In genomic region chr2:53786371-53787254, GRCh38 we compare ENCODE assay signal across 8 cellular contexts. TPM values are rescaled to one million over a fixed set of nuclear protein-coding genes. Genes with fewer than 3 reads are reported as not detected.
DNase-seq lines count a peak whose midpoint lies in the region; ATAC-seq and TF ChIP-seq lines count a peak whose summit lies in the region.

TSS of gene ASB3 (minus strand) at chr2:53786953. CDS start at chr2:53765572, 21,381 bp downstream.
TSS of gene ERLEC1 (plus strand) at chr2:53787044. CDS start at chr2:53787211, 167 bp downstream.

- H2AK5ac ChIP-seq in IMR-90 (ENCODE audit: low read depth, low read length): peak within 1 kb of the TSS; percentile 92

- H3K9me1 ChIP-seq in IMR-90 (ENCODE audit: insufficient read depth, low read length): peaks cover 6% of the 10 kb centered on the region

- TF ChIP-seq POLR2A in IMR-90 (IDR thresholded peaks at IDR 0.05; ENCODE audit: low read depth, low read length): peak; percentile 92

- H3K23ac ChIP-seq in IMR-90 (ENCODE audit: low read depth, low read length): peak within 1 kb of the TSS; percentile 80

- peak within 1 kb of the TSS; percentile 94 for H3K9ac ChIP-seq in IMR-90 (ENCODE audit: low read depth, low read length)
- peak within 1 kb of the TSS; percentile 83 for H3K9ac ChIP-seq in PC-3 (ENCODE audit: low read length)

- H3K4me3 ChIP-seq in IMR-90 (ENCODE audit: insufficient read depth, low read depth, low read length): peak within 1 kb of the TSS; percentile 93
- H3K4me3 ChIP-seq in PC-3 (ENCODE audit: low read length): peak within 1 kb of the TSS; percentile 96
- H3K4me3 ChIP-seq in epithelial cell of proximal tubule (ENCODE audit: low read depth, low read length): peak within 1 kb of the TSS; percentile 78

- H3K4me1 ChIP-seq in IMR-90 (ENCODE audit: control insufficient read depth, insufficient read depth, low read length) (peaks cover 8% of the 10 kb centered on the region), PC-3 (ENCODE audit: insufficient read depth, low read length) (peaks cover 15% of the 10 kb centered on the region)

- H4K8ac ChIP-seq in IMR-90 (ENCODE audit: low read depth in 2 of 2, low read length in 2 of 2): peak within 1 kb of the TSS; percentile 94 to 95

- no peaks in the 10 kb centered on the region for H3K9me3 ChIP-seq in IMR-90 (ENCODE audit: control insufficient read depth, insufficient read depth, low read length)
- H3K9me3 ChIP-seq in PC-3 (ENCODE audit: low read length): no peaks in the 10 kb centered on the region

- H3K14ac ChIP-seq in IMR-90 (replicated peaks; ENCODE audit: low read depth, low read length): peak within 1 kb of the TSS; percentile 89

- BruUV-seq in IMR-90 (replicated peaks; lab: Mats Ljungman, UMichigan) (TSS peak; percentile 63), PC-3 (replicated peaks; lab: Mats Ljungman, UMichigan) (TSS peak; percentile 65)

- ATAC-seq in GM21529 (IDR thresholded peaks at IDR 0.05; ENCODE audit: unreplicated experiment): peak; percentile 95
- peak; percentile 84 for ATAC-seq in IMR-90 (ENCODE audit: low read depth)
- ATAC-seq in PC-3: peak; percentile 87

- dilution Hi-C loops in IMR-90 (cut with HindIII; ENCODE audit: low sequenced_read_pairs, unreplicated experiment): no loop called here

- peak within 1 kb of the TSS; percentile 71 for H4K91ac ChIP-seq in IMR-90 (ENCODE audit: insufficient read depth, low read depth, low read length)

- TF ChIP-seq RAD21 in IMR-90 (IDR thresholded peaks at IDR 0.05; ENCODE audit: low read length): no peak

- peak within 1 kb of the TSS; percentile 94 for H3K4me2 ChIP-seq in IMR-90 (ENCODE audit: low read depth, low read length)
- peak within 1 kb of the TSS; percentile 88 for H3K4me2 ChIP-seq in PC-3 (ENCODE audit: low read length)

- POLR2A ChIA-PET in IMR-90 (lab: Charles Lee; ENCODE audit: unreplicated experiment) (no interaction called here), PC-3 (lab: Charles Lee; ENCODE audit: unreplicated experiment) (interaction anchor here (0.5 to 0.6 kb wide), 4 partner anchors 13 to 504 kb away, joined by 3 to 8 read pairs (median 5); no protein-coding TSS in a partner anchor)

- H2AK9ac ChIP-seq in IMR-90 (replicated peaks; ENCODE audit: low read depth, low read length, poor library complexity): peak within 1 kb of the TSS; percentile 91

- peak within 1 kb of the TSS; percentile 87 for H3K56ac ChIP-seq in IMR-90 (ENCODE audit: extremely low read depth, insufficient read depth, low read length)

- H3K9me2 ChIP-seq in PC-3 (replicated peaks; ENCODE audit: low read length): no peaks in the 10 kb centered on the region

- H4K20me1 ChIP-seq in IMR-90 (ENCODE audit: insufficient read depth, low read length) (peaks cover 19% of the 10 kb centered on the region; the same call in 1 of the 2 replicates), PC-3 (ENCODE audit: low read length) (0 out of 2 replicates have a peak, but pooled peaks cover 3% of the 10 kb centered on the region)

- H3K79me1 ChIP-seq in IMR-90 (ENCODE audit: low read depth in 1 of 2, low read length in 2 of 2): peaks cover 29 to 63% of the 10 kb centered on the region in 2 experiments

- peak within 1 kb of the TSS; percentile 62 for H2BK120ac ChIP-seq in IMR-90 (ENCODE audit: low read depth, low read length)

- peak within 1 kb of the TSS; percentile 55 for H3K18ac ChIP-seq in IMR-90 (ENCODE audit: low read depth, low read length)

- H2BK5ac ChIP-seq in IMR-90 (ENCODE audit: low read depth, low read length, poor library complexity, severe bottlenecking): peak within 1 kb of the TSS; percentile 84

- peak within 1 kb of the TSS; percentile 95 for H3K27ac ChIP-seq in IMR-90 (ENCODE audit: insufficient read depth, low read length)
- peak within 1 kb of the TSS; percentile 52 for H3K27ac ChIP-seq in PC-3 (ENCODE audit: low read length)

- WGBS in IMR-90 (ENCODE audit: extremely low coverage in 2 of 2, insufficient read length in 1 of 2), 2 experiments: 0% methylated on average over 22 of the region's 76 CpGs; no CpG with 5 or more reads in 1 of the 2 experiments

- peaks cover 94% of the 10 kb centered on the region for H3K79me2 ChIP-seq in PC-3 (ENCODE audit: low read length)

- no peaks in the 10 kb centered on the region for H3F3A ChIP-seq in PC-3 (ENCODE audit: low read length, unreplicated experiment)

- H2BK20ac ChIP-seq in IMR-90 (ENCODE audit: low read depth, low read length): 0 out of 2 replicates have a peak within 1 kb of the TSS, but pooled peaks have one; percentile 0

- no peaks in the 10 kb centered on the region for H3K27me3 ChIP-seq in IMR-90 (ENCODE audit: control insufficient read depth, insufficient read depth, low read length)
- H3K27me3 ChIP-seq in PC-3 (ENCODE audit: low read length): no peaks in the 10 kb centered on the region

- H3K4ac ChIP-seq in IMR-90 (ENCODE audit: low read depth, low read length): peak within 1 kb of the TSS; percentile 85

- H3K36me3 ChIP-seq in IMR-90 (ENCODE audit: control insufficient read depth, insufficient read depth, low read length) (0 out of 2 replicates have a peak, but pooled peaks cover 1% of the 10 kb centered on the region), PC-3 (ENCODE audit: low read depth, low read length) (no peaks in the 10 kb centered on the region; the same call in 1 of the 2 replicates)

- intact Hi-C loops in IMR-90 (cut with micrococcal nuclease): no loop called here
- intact Hi-C loops in PC-3 (cut with micrococcal nuclease): no loop called here

- DNase-seq in DMS 273 treated with DMSO at 0.1 percent for 48 hours (lab: John Stamatoyannopoulos, UW) (peak; percentile 77), IMR-90 (peak; percentile 85), PC-3 (peak; percentile 83), activated T-cell treated with anti-CD3 and anti-CD28 coated beads for 48 hours (ENCODE audit: low read depth) (peak; percentile 83), epithelial cell of proximal tubule (ENCODE audit: low read depth) (no peak), mucosa of gallbladder (ENCODE audit: low spot score) (peak; percentile 88)
- peak; percentile 72 to 78 for DNase-seq in stimulated activated CD8-positive, alpha-beta memory T cell treated with anti-CD3 and anti-CD28 coated beads, Interleukin-4, amount 100 ng/mL, for 4 hours (ENCODE audit: low read depth in 2 of 2, low spot score in 1 of 2)

- CTCF ChIA-PET in IMR-90 (lab: Yijun Ruan, JAX): interaction anchor here (0.5 kb wide), 1 partner anchor 658 kb away, joined by 3 read pairs; no protein-coding TSS in a partner anchor
- CTCF ChIA-PET in PC-3 (lab: Charles Lee): interaction anchor here (0.7 kb wide), 1 partner anchor 165 kb away, joined by 6 read pairs; no protein-coding TSS in a partner anchor

- in situ Hi-C loops in IMR-90 (cut with MboI; ENCODE audit: low sequenced_read_pairs): no loop called here

- peak within 1 kb of the TSS; percentile 61 for H4K5ac ChIP-seq in IMR-90 (ENCODE audit: low read depth, low read length)

- H2AFZ ChIP-seq in IMR-90 (replicated peaks; ENCODE audit: low read length, poor library complexity) (peak within 1 kb of the TSS; percentile 94), PC-3 (ENCODE audit: low read length) (peak within 1 kb of the TSS; percentile 89)

- TF ChIP-seq CTCF in IMR-90 (conservative IDR thresholded peaks at IDR 0.05; ENCODE audit: low read depth, low read length) (no peak), PC-3 (conservative IDR thresholded peaks at IDR 0.05; ENCODE audit: low read depth, low read length) (no peak), epithelial cell of proximal tubule (conservative IDR thresholded peaks at IDR 0.05; ENCODE audit: low read depth, low read length) (no peak)

- 0 out of 3 replicates have a peak within 1 kb of the TSS, but pooled peaks have one; percentile 2 for H2BK15ac ChIP-seq in IMR-90 (ENCODE audit: low read depth, low read length)

TF ChIP-seq in IMR-90, 13 proteins besides CTCF, POLR2A, EP300 and RAD21 (continues in another document):
- TF ChIP-seq CEBPB (IDR thresholded peaks at IDR 0.05; ENCODE audit: low read depth, low read length) (no peak), ELK1 (IDR thresholded peaks at IDR 0.05; ENCODE audit: borderline replicate concordance, low read depth, low read length) (no peak), USF2 (IDR thresholded peaks at IDR 0.05; ENCODE audit: low read depth, low read length) (no peak), SMC3 (IDR thresholded peaks at IDR 0.05; ENCODE audit: low read depth, low read length) (0 out of 2 replicates have a peak, but pooled peaks have one; percentile 3), MAZ (IDR thresholded peaks at IDR 0.05; ENCODE audit: borderline replicate concordance, low read depth, low read length) (peak; percentile 87; the same call in 1 of the 2 replicates), CHD1 (IDR thresholded peaks at IDR 0.05; ENCODE audit: low read depth, low read length) (0 out of 2 replicates have a peak, but pooled peaks have one; percentile 51), MXI1 (IDR thresholded peaks at IDR 0.05; ENCODE audit: borderline replicate concordance, low read depth, low read length) (peak; percentile 78; the same call in 1 of the 2 replicates)

RNA-seq across cellular contexts. Expression of gene ASB3, which starts in this region (rescaled TPM):
- total RNA-seq in IMR-90 (2012; rRNA removed): 36.2 and 39.2 TPM in 2 replicates
- polyA plus RNA-seq in IMR-90 (2012; rRNA removed): 17.1 and 19.2 TPM in 2 replicates
- polyA plus RNA-seq in IMR-90 (2012; cell fraction: cytosol; rRNA removed): 4.8 and 5.9 TPM in 2 replicates
- polyA plus RNA-seq in IMR-90 (2012; cell fraction: nucleus; rRNA removed; ENCODE audit: low replicate concordance): 3.0 and 28.6 TPM in 2 replicates
- total RNA-seq in PC-3 (2014; rRNA removed): 9.3 and 11.9 TPM in 2 replicates
- total RNA-seq in epithelial cell of proximal tubule: 11.8 and 12.0 TPM in 2 replicates
- total RNA-seq in mucosa of gallbladder: 18.7 TPM

RNA-seq across cellular contexts. Expression of gene ERLEC1, which starts in this region (rescaled TPM):
- total RNA-seq in IMR-90 (2012; rRNA removed) (40.3 and 63.6 TPM in 2 replicates), PC-3 (2014; rRNA removed) (56.8 and 97.1 TPM in 2 replicates), epithelial cell of proximal tubule (74.9 and 94.1 TPM in 2 replicates), mucosa of gallbladder (50.5 TPM)
- polyA plus RNA-seq in IMR-90 (2012; rRNA removed): 41.6 and 53.4 TPM in 2 replicates
- 10.1 and 17.9 TPM in 2 replicates for polyA plus RNA-seq in IMR-90 (2012; cell fraction: cytosol; rRNA removed)
- 3.7 and 24.7 TPM in 2 replicates for polyA plus RNA-seq in IMR-90 (2012; cell fraction: nucleus; rRNA removed; ENCODE audit: low replicate concordance)
